ENCODE assay signal across 12 cellular contexts in the genomic region with DNA sequence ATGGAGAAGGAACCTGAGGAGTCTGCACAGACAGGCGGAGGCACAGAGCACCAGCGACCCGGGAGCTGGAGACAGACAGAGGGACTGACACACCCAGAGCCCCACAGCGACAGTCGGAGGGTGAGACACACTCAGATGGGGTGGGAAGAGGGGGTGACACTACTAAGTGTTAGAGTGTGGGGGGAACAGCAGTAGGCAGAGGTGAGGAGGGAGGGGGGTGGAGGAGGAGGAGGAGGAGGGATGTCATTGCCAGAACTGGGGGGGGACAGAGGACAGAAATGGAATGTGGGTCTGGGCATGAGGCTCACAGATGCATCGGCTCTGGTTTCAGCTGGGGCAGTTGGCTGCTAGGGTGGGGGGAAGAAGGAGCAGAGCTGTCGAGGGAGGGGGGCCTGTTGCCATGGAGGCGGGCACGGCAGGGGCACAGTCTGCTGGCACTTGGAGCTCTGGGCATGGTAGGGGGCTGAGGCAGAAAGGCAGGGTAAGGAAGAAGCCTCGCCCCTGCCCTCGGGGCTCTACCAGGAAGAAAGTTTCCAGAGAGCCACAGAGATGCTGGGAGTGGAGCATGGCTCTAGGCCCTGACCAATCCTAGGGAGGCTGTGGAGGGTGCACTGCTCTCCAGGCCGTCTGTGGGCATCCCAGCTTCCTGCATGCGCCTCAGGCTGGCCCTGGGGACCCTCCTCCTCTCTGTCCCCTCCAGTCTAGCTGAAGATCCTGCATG. TPM values are rescaled to one million over a fixed set of nuclear protein-coding genes. Genes with fewer than 3 reads are reported as not detected.
DNase-seq lines count a peak whose midpoint lies in the region; ATAC-seq and TF ChIP-seq lines count a peak whose summit lies in the region.
"Had no signal": no experiment of that assay in that cellular context is flagged by ENCODE, and none has a peak within 500 bp of the region (broad histone marks: within the 10 kb centered on the region; RNA-seq: fewer than 3 reads in every experiment).

No MANE protein-coding gene starts in this region.

- no peak for ATAC-seq in upper lobe of right lung
- ATAC-seq in HG03521 (IDR thresholded peaks at IDR 0.05; ENCODE audit: unreplicated experiment): no peak
- no peak for ATAC-seq in stimulated activated naive B cell treated with anti-CD40 and anti-IgM and Interleukin-4, amounts not matched to agents 10 μg/mL and 1 μg/mL and 100 μg/mL, for 72 hours (replicated peaks)
- no peak for ATAC-seq in HG03095 (IDR thresholded peaks at IDR 0.05; ENCODE audit: unreplicated experiment)
- ATAC-seq: activated CD8-positive, alpha-beta memory T cell treated with anti-CD3 and anti-CD28 coated beads, Interleukin-2, amount 10 ng/mL, durations not matched to agents 7 days and 5 days; left lung had no signal

- H3K27ac Mint-ChIP-seq in activated naive CD8-positive, alpha-beta T cell: no peak overlapping the region
- H3K27ac Mint-ChIP-seq in activated naive CD8-positive, alpha-beta T cell treated with anti-CD3 and anti-CD28 coated beads for 36 hours: no peak overlapping the region
- H3K27ac Mint-ChIP-seq in stimulated activated naive B cell treated with anti-CD40 and anti-IgM and Interleukin-4, amounts not matched to agents 10 μg/mL and 1 μg/mL and 100 μg/mL, for 72 hours: no peak overlapping the region
- H3K27ac Mint-ChIP-seq: activated CD8-positive, alpha-beta memory T cell treated with anti-CD3 and anti-CD28 coated beads, Interleukin-2, amount 10 ng/mL, durations not matched to agents 7 days and 5 days had no signal

- H3K4me1 Mint-ChIP-seq in activated naive CD8-positive, alpha-beta T cell (ENCODE audit: low read depth): peaks cover 24% of the 10 kb centered on the region
- H3K4me1 Mint-ChIP-seq in activated naive CD8-positive, alpha-beta T cell treated with anti-CD3 and anti-CD28 coated beads for 36 hours: peaks cover 23% of the 10 kb centered on the region
- H3K4me1 Mint-ChIP-seq in stimulated activated naive B cell treated with anti-CD40 and anti-IgM and Interleukin-4, amounts not matched to agents 10 μg/mL and 1 μg/mL and 100 μg/mL, for 72 hours: peaks cover 45 to 73% of the 10 kb centered on the region in 2 donors

- H3K36me3 Mint-ChIP-seq in activated naive CD8-positive, alpha-beta T cell: no peaks in the 10 kb centered on the region
- no peaks in the 10 kb centered on the region for H3K36me3 Mint-ChIP-seq in activated naive CD8-positive, alpha-beta T cell treated with anti-CD3 and anti-CD28 coated beads for 36 hours
- no peaks in the 10 kb centered on the region for H3K36me3 Mint-ChIP-seq in stimulated activated naive B cell treated with anti-CD40 and anti-IgM and Interleukin-4, amounts not matched to agents 10 μg/mL and 1 μg/mL and 100 μg/mL, for 72 hours
- H3K36me3 Mint-ChIP-seq: activated CD8-positive, alpha-beta memory T cell treated with anti-CD3 and anti-CD28 coated beads, Interleukin-2, amount 10 ng/mL, durations not matched to agents 7 days and 5 days had no signal

- TF ChIP-seq RAD21 in neural cell (conservative IDR thresholded peaks at IDR 0.05): no peak

- peaks cover 78% of the 10 kb centered on the region for H3K79me2 ChIP-seq in neural cell (replicated peaks; ENCODE audit: insufficient read depth, low read length)

- H3K9me3 Mint-ChIP-seq in activated naive CD8-positive, alpha-beta T cell (ENCODE audit: low read depth): no peaks in the 10 kb centered on the region
- H3K9me3 Mint-ChIP-seq in activated naive CD8-positive, alpha-beta T cell treated with anti-CD3 and anti-CD28 coated beads for 36 hours: no peaks in the 10 kb centered on the region
- no peaks in the 10 kb centered on the region for H3K9me3 Mint-ChIP-seq in stimulated activated naive B cell treated with anti-CD40 and anti-IgM and Interleukin-4, amounts not matched to agents 10 μg/mL and 1 μg/mL and 100 μg/mL, for 72 hours

- no peak for TF ChIP-seq EP300 in neural cell (conservative IDR thresholded peaks at IDR 0.05; ENCODE audit: poor library complexity, severe bottlenecking)

- peak overlapping the region; percentile 43 for H3K4me2 ChIP-seq in neural cell (ENCODE audit: low read length)

- H3K9ac ChIP-seq in neural cell (ENCODE audit: low read length): peak overlapping the region; percentile 60

- H2AFZ ChIP-seq in neural cell (ENCODE audit: low read depth, low read length): no peak overlapping the region

- H3K27me3 Mint-ChIP-seq in activated naive CD8-positive, alpha-beta T cell: no peaks in the 10 kb centered on the region
- H3K27me3 Mint-ChIP-seq in activated naive CD8-positive, alpha-beta T cell treated with anti-CD3 and anti-CD28 coated beads for 36 hours: no peaks in the 10 kb centered on the region
- no peaks in the 10 kb centered on the region for H3K27me3 Mint-ChIP-seq in stimulated activated naive B cell treated with anti-CD40 and anti-IgM and Interleukin-4, amounts not matched to agents 10 μg/mL and 1 μg/mL and 100 μg/mL, for 72 hours
- H3K27me3 Mint-ChIP-seq: activated CD8-positive, alpha-beta memory T cell treated with anti-CD3 and anti-CD28 coated beads, Interleukin-2, amount 10 ng/mL, durations not matched to agents 7 days and 5 days had no signal

- H4K20me1 ChIP-seq in neural cell (ENCODE audit: insufficient read depth): no peaks in the 10 kb centered on the region

- DNase-seq in activated naive CD8-positive, alpha-beta T cell treated with anti-CD3 and anti-CD28 coated beads for 36 hours: no peak
- DNase-seq in dorsolateral prefrontal cortex (no peak), upper lobe of right lung (no peak)
- no peak for DNase-seq in stimulated activated naive B cell treated with anti-CD40 and anti-IgM and Interleukin-4, amounts not matched to agents 10 μg/mL and 1 μg/mL and 100 μg/mL, for 72 hours
- DNase-seq: activated CD8-positive, alpha-beta memory T cell treated with anti-CD3 and anti-CD28 coated beads, Interleukin-2, amount 10 ng/mL, durations not matched to agents 7 days and 5 days; left lung; MV-4-11; small intestine had no signal

- TF ChIP-seq CTCF in dorsolateral prefrontal cortex (IDR thresholded peaks at IDR 0.05 in 54 of 56, conservative IDR thresholded peaks at IDR 0.05 in 2 of 56; ENCODE audit: low read depth in 1 of 56, partially characterized antibody in 56 of 56): no peak
- no peak for TF ChIP-seq CTCF in neural cell (IDR thresholded peaks at IDR 0.05; ENCODE audit: poor library complexity, severe bottlenecking)
- no peak for TF ChIP-seq CTCF in upper lobe of right lung (IDR thresholded peaks at IDR 0.05)

- H3K36me3 ChIP-seq in neural cell (ENCODE audit: insufficient read depth, low read length) (no peaks in the 10 kb centered on the region), upper lobe of right lung (no peaks in the 10 kb centered on the region)
- H3K36me3 ChIP-seq: left lung had no signal

- H3K27ac ChIP-seq in dorsolateral prefrontal cortex (peak overlapping the region in 55 of 59 donors; percentile 9 to 95 (median 83)), neural cell (ENCODE audit: low read length) (peak overlapping the region; percentile 88), upper lobe of right lung (peak overlapping the region; percentile 36)

- H3K9me3 ChIP-seq in neural cell (ENCODE audit: low read length) (no peaks in the 10 kb centered on the region), upper lobe of right lung (no peaks in the 10 kb centered on the region)
- H3K9me3 ChIP-seq: left lung had no signal

- peak overlapping the region; percentile 12 for H3K4me3 Mint-ChIP-seq in activated naive CD8-positive, alpha-beta T cell
- H3K4me3 Mint-ChIP-seq in activated naive CD8-positive, alpha-beta T cell treated with anti-CD3 and anti-CD28 coated beads for 36 hours: no peak overlapping the region
- no peak overlapping the region for H3K4me3 Mint-ChIP-seq in stimulated activated naive B cell treated with anti-CD40 and anti-IgM and Interleukin-4, amounts not matched to agents 10 μg/mL and 1 μg/mL and 100 μg/mL, for 72 hours
- H3K4me3 Mint-ChIP-seq: activated CD8-positive, alpha-beta memory T cell treated with anti-CD3 and anti-CD28 coated beads, Interleukin-2, amount 10 ng/mL, durations not matched to agents 7 days and 5 days had no signal

- H3K4me1 ChIP-seq in upper lobe of right lung: peaks cover 81% of the 10 kb centered on the region

- H3K4me3 ChIP-seq in dorsolateral prefrontal cortex: peak overlapping the region in 3 of 59 donors; percentile 9 to 52 (median 15)
- peak overlapping the region; percentile 53 for H3K4me3 ChIP-seq in neural cell (ENCODE audit: low read length)
- H3K4me3 ChIP-seq in upper lobe of right lung: no peak overlapping the region
- H3K4me3 ChIP-seq: left lung had no signal

- H3K9me2 ChIP-seq in neural cell (ENCODE audit: insufficient read depth, low read length): no peaks in the 10 kb centered on the region

- no peaks in the 10 kb centered on the region for H3K27me3 ChIP-seq in dorsolateral prefrontal cortex
- H3K27me3 ChIP-seq in neural cell (ENCODE audit: insufficient read depth, low read depth, low read length): no peaks in the 10 kb centered on the region
- no peaks in the 10 kb centered on the region for H3K27me3 ChIP-seq in upper lobe of right lung
- H3K27me3 ChIP-seq: left lung had no signal

- peaks cover 9% of the 10 kb centered on the region for H3F3A ChIP-seq in neural cell (ENCODE audit: insufficient read depth, low read length, poor library complexity, severe bottlenecking)

- intact Hi-C loops in dorsolateral prefrontal cortex (cut with DNase I): loop anchor here in 1 of 2 donors (5.0 kb wide), 1 partner anchor 39 kb away; no protein-coding TSS in a partner anchor
- intact Hi-C loops in upper lobe of right lung (cut with DNase I): no loop called here

RNA-seq across cellular contexts. Expression of a gene that starts 37.3 kb away (rescaled TPM):
- 10 to 100 TPM; 10.0 to 12.0 TPM for total RNA-seq in activated naive CD8-positive, alpha-beta T cell treated with anti-CD3 and anti-CD28 coated beads for 36 hours
- 100 to 1,000 TPM in 21 of 120 experiments, 10 to 100 TPM in 99; 57.6 to 160 (median 87.2) TPM for total RNA-seq in dorsolateral prefrontal cortex
- 5.3 and 18.4 TPM in 2 replicates for polyA plus RNA-seq in neural cell
- 28.0 and 30.7 TPM in 2 replicates for polyA minus RNA-seq in neural cell
- total RNA-seq in upper lobe of right lung: 34.2 TPM

Comparison
In these comparisons a context has a peak if more than half of its experiments do, and no peak if none do; other contexts are left out.
1. H3K27ac ChIP-seq: peak in every context shown above with its lines; median percentile 88 in neural cell; 83 in dorsolateral prefrontal cortex; 36 in upper lobe of right lung.